23 cellular contexts compared by ENCODE assay signal in the genomic region with DNA sequence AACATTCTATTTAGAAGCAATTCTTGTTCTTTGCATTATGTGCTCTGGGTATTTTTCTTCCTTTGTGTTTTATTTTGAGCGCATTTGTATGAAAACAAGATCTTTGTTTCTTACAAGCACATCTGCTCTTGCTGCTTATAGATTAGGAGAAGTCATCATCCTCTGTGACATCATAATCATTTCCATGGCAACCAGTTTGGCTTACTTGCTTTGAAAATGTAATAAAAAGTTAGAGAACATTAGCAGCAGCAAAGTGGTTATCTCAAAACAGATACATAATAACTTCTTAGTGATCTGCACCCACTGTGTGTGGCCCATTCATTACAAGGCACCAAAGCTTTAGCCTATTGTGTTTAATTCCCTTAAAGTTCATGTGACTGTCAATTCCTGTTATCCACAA.
"Had no signal": no experiment of that assay in that cellular context is flagged by ENCODE, and none has a peak within 500 bp of the region (broad histone marks: within the 10 kb centered on the region; RNA-seq: fewer than 3 reads in every experiment).

No MANE protein-coding gene starts in this region.

- H3K27me3 ChIP-seq: pancreas, vagina had no signal

- H3K27ac Mint-ChIP-seq: activated CD4-positive, alpha-beta T cell treated with anti-CD3 and anti-CD28 coated beads, Interleukin-2, amount 10 ng/mL, durations not matched to agents 7 days and 5 days; activated CD8-positive, alpha-beta memory T cell treated with anti-CD3 and anti-CD28 coated beads, Interleukin-2, amount 10 ng/mL, durations not matched to agents 7 days and 5 days; activated CD8-positive, alpha-beta T cell treated with anti-CD3 and anti-CD28 coated beads for 36 hours; activated naive CD4-positive, alpha-beta T cell treated with anti-CD3 and anti-CD28 coated beads, Interleukin-2, amount 10 ng/mL, durations not matched to agents 7 days and 5 days; naive thymus-derived CD8-positive, alpha-beta T cell; stimulated activated memory B cell treated with anti-CD40 and anti-IgM and Interleukin-4, amounts not matched to agents 10 μg/mL and 1 μg/mL and 100 μg/mL, for 72 hours had no signal

- H3K27me3 Mint-ChIP-seq: activated CD8-positive, alpha-beta memory T cell treated with anti-CD3 and anti-CD28 coated beads, Interleukin-2, amount 10 ng/mL, durations not matched to agents 7 days and 5 days; activated CD8-positive, alpha-beta T cell treated with anti-CD3 and anti-CD28 coated beads for 36 hours; activated naive CD4-positive, alpha-beta T cell treated with anti-CD3 and anti-CD28 coated beads, Interleukin-2, amount 10 ng/mL, durations not matched to agents 7 days and 5 days; stimulated activated memory B cell treated with anti-CD40 and anti-IgM and Interleukin-4, amounts not matched to agents 10 μg/mL and 1 μg/mL and 100 μg/mL, for 72 hours had no signal

- H3K4me3 Mint-ChIP-seq: activated CD4-positive, alpha-beta T cell treated with anti-CD3 and anti-CD28 coated beads, Interleukin-2, amount 10 ng/mL, durations not matched to agents 7 days and 5 days; activated CD8-positive, alpha-beta memory T cell treated with anti-CD3 and anti-CD28 coated beads, Interleukin-2, amount 10 ng/mL, durations not matched to agents 7 days and 5 days; activated CD8-positive, alpha-beta T cell treated with anti-CD3 and anti-CD28 coated beads for 36 hours; activated naive CD4-positive, alpha-beta T cell treated with anti-CD3 and anti-CD28 coated beads, Interleukin-2, amount 10 ng/mL, durations not matched to agents 7 days and 5 days; naive thymus-derived CD8-positive, alpha-beta T cell; stimulated activated memory B cell treated with anti-CD40 and anti-IgM and Interleukin-4, amounts not matched to agents 10 μg/mL and 1 μg/mL and 100 μg/mL, for 72 hours had no signal

- H3K36me3 Mint-ChIP-seq: activated CD8-positive, alpha-beta memory T cell treated with anti-CD3 and anti-CD28 coated beads, Interleukin-2, amount 10 ng/mL, durations not matched to agents 7 days and 5 days; activated naive CD4-positive, alpha-beta T cell treated with anti-CD3 and anti-CD28 coated beads, Interleukin-2, amount 10 ng/mL, durations not matched to agents 7 days and 5 days; naive thymus-derived CD8-positive, alpha-beta T cell; stimulated activated memory B cell treated with anti-CD40 and anti-IgM and Interleukin-4, amounts not matched to agents 10 μg/mL and 1 μg/mL and 100 μg/mL, for 72 hours had no signal

- H3K9me3 ChIP-seq: pancreas, vagina had no signal

- H3K9me3 Mint-ChIP-seq: activated CD4-positive, alpha-beta T cell treated with anti-CD3 and anti-CD28 coated beads, Interleukin-2, amount 10 ng/mL, durations not matched to agents 7 days and 5 days; activated CD8-positive, alpha-beta T cell treated with anti-CD3 and anti-CD28 coated beads for 36 hours; activated naive CD4-positive, alpha-beta T cell treated with anti-CD3 and anti-CD28 coated beads, Interleukin-2, amount 10 ng/mL, durations not matched to agents 7 days and 5 days; naive thymus-derived CD8-positive, alpha-beta T cell; stimulated activated memory B cell treated with anti-CD40 and anti-IgM and Interleukin-4, amounts not matched to agents 10 μg/mL and 1 μg/mL and 100 μg/mL, for 72 hours had no signal

- DNase-seq: activated CD4-positive, alpha-beta T cell treated with anti-CD3 and anti-CD28 coated beads, Interleukin-2, amount 10 ng/mL, durations not matched to agents 7 days and 5 days; activated CD4-positive, CD25-positive, alpha-beta regulatory T cell treated with anti-CD3 and anti-CD28 coated beads, Interleukin-2, amount 50 U/mL, for 72 hours; activated CD8-positive, alpha-beta memory T cell treated with anti-CD3 and anti-CD28 coated beads, Interleukin-2, amount 10 ng/mL, durations not matched to agents 7 days and 5 days; activated CD8-positive, alpha-beta T cell treated with anti-CD3 and anti-CD28 coated beads for 36 hours; activated effector memory CD4-positive, alpha-beta T cell treated with anti-CD3 and anti-CD28 coated beads, Interleukin-2, amount 50 U/mL, for 16 hours; activated naive CD4-positive, alpha-beta T cell treated with anti-CD3 and anti-CD28 coated beads, Interleukin-2, amount 10 ng/mL, durations not matched to agents 7 days and 5 days; activated T-cell treated with anti-CD3 and anti-CD28 coated beads for 4 hours; amygdala; cerebellar nuclear complex; cortex of kidney; foreskin melanocyte; kidney; naive thymus-derived CD8-positive, alpha-beta T cell; pancreas; small intestine; stimulated activated CD4-positive, alpha-beta T cell treated with anti-CD3 and anti-CD28 coated beads, Interleukin-15, amount 100 ng/mL, for 24 hours; trophoblast cell had no signal

- H3K4me3 ChIP-seq: lung, pancreas, vagina had no signal

- FAIRE-seq: pancreas, small intestine had no signal

- H3K4me1 ChIP-seq: pancreas had no signal

- H3K4me1 Mint-ChIP-seq: activated CD4-positive, alpha-beta T cell treated with anti-CD3 and anti-CD28 coated beads, Interleukin-2, amount 10 ng/mL, durations not matched to agents 7 days and 5 days; activated CD8-positive, alpha-beta memory T cell treated with anti-CD3 and anti-CD28 coated beads, Interleukin-2, amount 10 ng/mL, durations not matched to agents 7 days and 5 days; activated naive CD4-positive, alpha-beta T cell treated with anti-CD3 and anti-CD28 coated beads, Interleukin-2, amount 10 ng/mL, durations not matched to agents 7 days and 5 days had no signal

- H3K27ac ChIP-seq: epithelial cell of prostate, pancreas, vagina, VCaP had no signal

- H3K36me3 ChIP-seq: pancreas, vagina had no signal

- ATAC-seq: activated CD8-positive, alpha-beta memory T cell treated with anti-CD3 and anti-CD28 coated beads, Interleukin-2, amount 10 ng/mL, durations not matched to agents 7 days and 5 days; activated CD8-positive, alpha-beta T cell treated with anti-CD3 and anti-CD28 coated beads for 36 hours; naive thymus-derived CD8-positive, alpha-beta T cell; pancreas; sciatic nerve; stimulated activated memory B cell treated with anti-CD40 and anti-IgM and Interleukin-4, amounts not matched to agents 10 μg/mL and 1 μg/mL and 100 μg/mL, for 72 hours had no signal
